9 cellular contexts compared by ENCODE assay signal in the genomic region with DNA sequence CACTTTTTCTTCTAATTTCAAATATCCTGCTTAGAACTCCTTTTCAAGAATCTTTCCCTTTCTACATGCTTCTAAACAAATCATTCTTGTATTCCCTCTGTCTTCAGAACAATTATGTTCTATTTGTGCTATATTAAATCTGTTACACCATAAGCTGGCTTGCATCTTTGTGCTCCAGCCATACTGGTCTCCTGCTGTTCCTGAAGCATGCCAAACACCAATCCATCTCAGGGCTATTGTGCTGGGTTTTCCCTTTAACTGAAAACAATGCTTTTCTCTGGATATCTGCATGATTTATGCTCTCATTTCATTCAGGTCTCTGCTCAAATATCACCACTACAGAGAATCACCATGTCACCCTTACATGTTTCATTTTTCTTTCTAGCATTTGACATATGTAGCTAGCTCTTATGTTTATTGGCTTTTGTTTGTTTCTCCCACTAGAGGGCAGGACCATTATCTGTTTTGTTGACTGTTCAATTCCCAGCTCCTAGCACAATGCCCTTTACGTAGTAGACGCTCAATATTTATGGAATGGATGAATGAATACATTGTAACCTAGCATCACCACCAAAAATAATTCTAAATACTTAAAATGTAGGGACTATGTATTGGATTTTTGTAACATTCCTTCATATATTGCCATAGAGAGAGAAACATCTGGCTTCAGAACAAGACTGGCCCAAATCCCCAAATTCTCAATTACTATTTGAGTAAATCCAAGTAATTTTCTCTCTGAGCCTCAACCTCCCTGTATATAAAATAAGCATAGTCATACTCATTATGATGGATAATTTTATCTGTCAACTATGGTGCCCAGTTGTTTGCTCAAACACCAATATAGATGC.
DNase-seq lines count a peak whose midpoint lies in the region; ATAC-seq and TF ChIP-seq lines count a peak whose summit lies in the region.
"Had no signal": no experiment of that assay in that cellular context is flagged by ENCODE, and none has a peak within 500 bp of the region (broad histone marks: within the 10 kb centered on the region; RNA-seq: fewer than 3 reads in every experiment).

No MANE protein-coding gene starts in this region.

- H3K27ac ChIP-seq in WERI-Rb-1 = no peak overlapping the region

- H3K27me3 Mint-ChIP-seq in effector memory CD8-positive, alpha-beta T cell = no peaks in the 10 kb centered on the region

- no peaks in the 10 kb centered on the region for H3K9me3 ChIP-seq in WERI-Rb-1 (ENCODE audit: severe bottlenecking)

- no peaks in the 10 kb centered on the region for H3K36me3 ChIP-seq in WERI-Rb-1

- DNase-seq in NCI-H1105 treated with DMSO at 0.1 percent for 48 hours (lab: John Stamatoyannopoulos, UW) (peak; percentile 51), WERI-Rb-1 (no peak), myocyte (ENCODE audit: low read depth) (peak; percentile 39)
- DNase-seq in stimulated activated CD4-positive, alpha-beta T cell treated with anti-CD3 and anti-CD28 coated beads, Interleukin-2, amount 100 ng/mL, for 48 hours = no peak
- no peak for DNase-seq in activated naive CD4-positive, alpha-beta T cell (lab: John Stamatoyannopoulos, UW)
- DNase-seq in effector memory CD8-positive, alpha-beta T cell = no peak

- no peaks in the 10 kb centered on the region for H3K27me3 ChIP-seq in WERI-Rb-1 (ENCODE audit: insufficient read depth, low read depth, severe bottlenecking)

- H3K4me3 Mint-ChIP-seq in effector memory CD8-positive, alpha-beta T cell = no peak overlapping the region

- ATAC-seq in HG02759 (IDR thresholded peaks at IDR 0.05; ENCODE audit: unreplicated experiment) = no peak
- no peak for ATAC-seq in effector memory CD8-positive, alpha-beta T cell (replicated peaks)

- H3K4me3 ChIP-seq in WERI-Rb-1 (ENCODE audit: low read depth, low read length) = no peak overlapping the region
- H3K4me3 ChIP-seq: lung had no signal

- H3K27ac Mint-ChIP-seq in effector memory CD8-positive, alpha-beta T cell = no peak overlapping the region

- H3K9me3 Mint-ChIP-seq in effector memory CD8-positive, alpha-beta T cell = peaks cover 12 to 19% of the 10 kb centered on the region in 2 donors

- H3K4me1 Mint-ChIP-seq in effector memory CD8-positive, alpha-beta T cell (ENCODE audit: low read depth in 2 of 2) = no peaks in the 10 kb centered on the region

- H3K36me3 Mint-ChIP-seq in effector memory CD8-positive, alpha-beta T cell (ENCODE audit: insufficient read depth) = no peaks in the 10 kb centered on the region

- TF ChIP-seq CTCF in GM12872 (IDR thresholded peaks at IDR 0.05; ENCODE audit: insufficient read depth, low read depth, low read length) (peak; percentile 41; the same call in 1 of the 3 replicates), WERI-Rb-1 (IDR thresholded peaks at IDR 0.05; ENCODE audit: low read depth, low read length) (0 out of 2 replicates have a peak, but pooled peaks have one; percentile 26)

Comparison
In these comparisons a context has a peak if more than half of its experiments do, and no peak if none do; other contexts are left out.
1. DNase-seq: peak in NCI-H1105 treated with DMSO at 0.1 percent for 48 hours (single experiment) and myocyte (single experiment); none in WERI-Rb-1 (single experiment), stimulated activated CD4-positive, alpha-beta T cell treated with anti-CD3 and anti-CD28 coated beads, Interleukin-2, amount 100 ng/mL, for 48 hours (0 of 2), activated naive CD4-positive, alpha-beta T cell (0 of 4) and effector memory CD8-positive, alpha-beta T cell (0 of 3).